24 cellular contexts compared by ENCODE assay signal in the genomic region with DNA sequence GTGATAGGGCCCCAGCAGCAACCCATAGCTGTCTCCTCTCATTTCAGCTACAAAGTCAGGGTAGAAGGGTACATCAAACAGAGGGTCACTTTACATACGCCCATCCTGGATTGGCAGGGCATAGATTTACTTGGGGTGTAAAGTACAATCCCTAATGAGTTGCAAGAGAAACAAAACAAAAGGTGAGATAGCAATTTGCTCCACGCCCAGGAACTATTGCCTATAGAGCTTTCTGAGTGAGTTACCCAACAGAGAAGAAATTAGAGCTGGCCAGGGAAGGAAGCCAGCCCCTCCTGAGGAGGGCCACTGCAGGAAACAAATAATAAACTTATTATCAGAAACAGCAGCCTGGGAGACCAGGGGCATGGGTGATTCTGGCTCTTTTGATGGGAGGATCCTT. TPM values are rescaled to one million over a fixed set of nuclear protein-coding genes. Genes with fewer than 3 reads are reported as not detected.
"Had no signal": no experiment of that assay in that cellular context is flagged by ENCODE, and none has a peak within 500 bp of the region (broad histone marks: within the 10 kb centered on the region; RNA-seq: fewer than 3 reads in every experiment).

No MANE protein-coding gene starts in this region.

- ATAC-seq: Panc1 had no signal

- H3K9me3 ChIP-seq: SK-N-SH had no signal

- H3K9ac ChIP-seq: SK-N-SH had no signal

- DNase-seq: Karpas-422, KG1, MM.1S, NCI-H1092 treated with DMSO at 0.1 percent for 48 hours, NCI-H1436, NCI-H187, NCI-H2029, NCI-H2081 treated with DMSO at 0.1 percent for 48 hours, NCI-H2171, NCI-H226, NCI-H446, NCI-H510A, NCI-H524 treated with DMSO at 0.1 percent for 48 hours, NCI-H69, NCI-H774, SHP77, SK-N-SH, SW 1271 had no signal

- FAIRE-seq: HTR-8/SVneo had no signal

- H3K27ac ChIP-seq: HL-60, RWPE1 had no signal

- H3K4me2 ChIP-seq: SK-N-SH had no signal

- H3K9me2 ChIP-seq: SK-N-SH had no signal

RNA-seq across cellular contexts. Expression of a gene that starts 47.5 kb away (rescaled TPM):
- total RNA-seq: M059J, SK-MEL-5 had no signal
- polyA plus RNA-seq: SK-N-SH had no signal
